8 cellular contexts compared by ENCODE assay signal in genomic region chr16:8863594-8864424, GRCh38. TPM values are rescaled to one million over a fixed set of nuclear protein-coding genes. Genes with fewer than 3 reads are reported as not detected.
A peak's percentile ranks its signal among the peaks of the same experiment; 100 is the strongest.
DNase-seq lines count a peak whose midpoint lies in the region; TF ChIP-seq lines count a peak whose summit lies in the region.

No MANE protein-coding gene starts in this region.

- no peak for DNase-seq in activated CD4-positive, alpha-beta T cell treated with anti-CD3 and anti-CD28 coated beads, Interleukin-2, amount 10 ng/mL, durations not matched to agents 7 days and 5 days
- DNase-seq in activated CD4-positive, alpha-beta T cell treated with anti-CD3 and anti-CD28 coated beads, Interleukin-2, amount 50 U/mL, for 1 hour, result no peak
- DNase-seq in activated CD4-positive, alpha-beta memory T cell treated with anti-CD3 and anti-CD28 coated beads for 36 hours, result no peak
- peak; percentile 81 for DNase-seq in inferior parietal cortex (ENCODE audit: extremely low spot score)
- peak; percentile 93 for DNase-seq in testis
- DNase-seq in stimulated activated CD4-positive, alpha-beta T cell treated with anti-CD3 and anti-CD28 coated beads, Interleukin-15, amount 100 ng/mL, for 24 hours, result no peak
- DNase-seq in 8988T, result no peak
- no peak for DNase-seq in activated CD4-positive, alpha-beta T cell treated with anti-CD3 and anti-CD28 coated beads for 4 hours

- peaks cover 32% of the 10 kb centered on the region for H3K36me3 Mint-ChIP-seq in activated CD4-positive, alpha-beta T cell treated with anti-CD3 and anti-CD28 coated beads, Interleukin-2, amount 10 ng/mL, durations not matched to agents 7 days and 5 days (ENCODE audit: low read depth)
- H3K36me3 Mint-ChIP-seq in activated CD4-positive, alpha-beta memory T cell treated with anti-CD3 and anti-CD28 coated beads for 36 hours, result peaks cover 11% of the 10 kb centered on the region

- POLR2A ChIA-PET in activated CD4-positive, alpha-beta T cell treated with anti-CD3 and anti-CD28 coated beads, Interleukin-2, amount 10 ng/mL, durations not matched to agents 7 days and 5 days (lab: Charles Lee), result no interaction called here
- POLR2A ChIA-PET in activated CD4-positive, alpha-beta memory T cell treated with anti-CD3 and anti-CD28 coated beads for 36 hours (lab: Charles Lee), result no interaction called here

- H3K4me3 ChIP-seq in testis, result no peak overlapping the region

- 78 to 88% methylated on average over 12 to 17 of the region's 17 CpGs for WGBS in testis, 2 donors

- H3K27ac Mint-ChIP-seq in activated CD4-positive, alpha-beta T cell treated with anti-CD3 and anti-CD28 coated beads, Interleukin-2, amount 10 ng/mL, durations not matched to agents 7 days and 5 days, result peak overlapping the region; percentile 6
- H3K27ac Mint-ChIP-seq in activated CD4-positive, alpha-beta memory T cell treated with anti-CD3 and anti-CD28 coated beads for 36 hours, result peak overlapping the region; percentile 8

- peaks cover 45% of the 10 kb centered on the region for H3K4me1 Mint-ChIP-seq in activated CD4-positive, alpha-beta T cell treated with anti-CD3 and anti-CD28 coated beads, Interleukin-2, amount 10 ng/mL, durations not matched to agents 7 days and 5 days
- H3K4me1 Mint-ChIP-seq in activated CD4-positive, alpha-beta memory T cell treated with anti-CD3 and anti-CD28 coated beads for 36 hours (ENCODE audit: low read depth), result peaks cover 28% of the 10 kb centered on the region

- no peaks in the 10 kb centered on the region for H3K9me3 Mint-ChIP-seq in activated CD4-positive, alpha-beta T cell treated with anti-CD3 and anti-CD28 coated beads, Interleukin-2, amount 10 ng/mL, durations not matched to agents 7 days and 5 days
- H3K9me3 Mint-ChIP-seq in activated CD4-positive, alpha-beta memory T cell treated with anti-CD3 and anti-CD28 coated beads for 36 hours, result no peaks in the 10 kb centered on the region

- no peak overlapping the region for H3K4me3 Mint-ChIP-seq in activated CD4-positive, alpha-beta T cell treated with anti-CD3 and anti-CD28 coated beads, Interleukin-2, amount 10 ng/mL, durations not matched to agents 7 days and 5 days
- no peak overlapping the region for H3K4me3 Mint-ChIP-seq in activated CD4-positive, alpha-beta memory T cell treated with anti-CD3 and anti-CD28 coated beads for 36 hours

- intact Hi-C loops in activated CD4-positive, alpha-beta memory T cell treated with anti-CD3 and anti-CD28 coated beads for 36 hours (cut with micrococcal nuclease), result no loop called here
- intact Hi-C loops in testis (cut with DNase I; ENCODE audit: low total_unique reads), result no loop called here

- H3K4me1 ChIP-seq in testis, result peaks cover 67% of the 10 kb centered on the region

- CTCF ChIA-PET in activated CD4-positive, alpha-beta T cell treated with anti-CD3 and anti-CD28 coated beads, Interleukin-2, amount 10 ng/mL, durations not matched to agents 7 days and 5 days (lab: Charles Lee), result interaction anchor here (1.2 to 1.7 kb wide), 2 partner anchors 10 to 12 kb away, joined by 3 to 6 read pairs; no protein-coding TSS in a partner anchor
- CTCF ChIA-PET in activated CD4-positive, alpha-beta memory T cell treated with anti-CD3 and anti-CD28 coated beads for 36 hours (lab: Charles Lee), result interaction anchor here (0.6 to 1.3 kb wide), 2 partner anchors 11 to 145 kb away, joined by 3 read pairs; no protein-coding TSS in a partner anchor

- H3K36me3 ChIP-seq in testis (ENCODE audit: low read depth, missing control alignments), result no peaks in the 10 kb centered on the region

- H3K27ac ChIP-seq in testis, result peak overlapping the region; percentile 21 to 32

- no peaks in the 10 kb centered on the region for H3K27me3 Mint-ChIP-seq in activated CD4-positive, alpha-beta T cell treated with anti-CD3 and anti-CD28 coated beads, Interleukin-2, amount 10 ng/mL, durations not matched to agents 7 days and 5 days
- no peaks in the 10 kb centered on the region for H3K27me3 Mint-ChIP-seq in activated CD4-positive, alpha-beta memory T cell treated with anti-CD3 and anti-CD28 coated beads for 36 hours

- no peaks in the 10 kb centered on the region for H3K9me3 ChIP-seq in testis

- no peak for TF ChIP-seq CTCF in testis (IDR thresholded peaks at IDR 0.05)

- no peaks in the 10 kb centered on the region for H3K27me3 ChIP-seq in testis

- TF ChIP-seq POLR2A in testis (IDR thresholded peaks at IDR 0.05), result no peak

RNA-seq across cellular contexts. Expression of gene CARHSP1, which starts 5.0 kb away (rescaled TPM):
- 100 to 1,000 TPM; 172 to 189 TPM for total RNA-seq in activated CD4-positive, alpha-beta T cell treated with anti-CD3 and anti-CD28 coated beads, Interleukin-2, amount 10 ng/mL, durations not matched to agents 7 days and 5 days
- 10 to 100 TPM; 64.9 to 73.1 TPM for total RNA-seq in activated CD4-positive, alpha-beta memory T cell treated with anti-CD3 and anti-CD28 coated beads for 36 hours
- total RNA-seq in testis, result 100 to 1,000 TPM; 241 to 437 TPM
- polyA plus RNA-seq in testis (ENCODE audit: insufficient read depth, low read depth, low replicate concordance), result 457 TPM

RNA-seq across cellular contexts. Expression of gene LITAFD, which starts 18.3 kb away (rescaled TPM):
- not detected for total RNA-seq in activated CD4-positive, alpha-beta T cell treated with anti-CD3 and anti-CD28 coated beads, Interleukin-2, amount 10 ng/mL, durations not matched to agents 7 days and 5 days
- total RNA-seq in activated CD4-positive, alpha-beta memory T cell treated with anti-CD3 and anti-CD28 coated beads for 36 hours, result not detected
- total RNA-seq in testis, result 1 to 10 TPM; 2.2 to 3.8 TPM
- polyA plus RNA-seq in testis (ENCODE audit: insufficient read depth, low read depth, low replicate concordance), result 10.5 TPM

Comparison
In these comparisons a context has a peak if more than half of its experiments do, and no peak if none do; other contexts are left out.
1. DNase-seq: peak in inferior parietal cortex (single experiment) and testis (single experiment); none in activated CD4-positive, alpha-beta T cell treated with anti-CD3 and anti-CD28 coated beads, Interleukin-2, amount 10 ng/mL, durations not matched to agents 7 days and 5 days (single experiment), activated CD4-positive, alpha-beta T cell treated with anti-CD3 and anti-CD28 coated beads, Interleukin-2, amount 50 U/mL, for 1 hour (single experiment), activated CD4-positive, alpha-beta memory T cell treated with anti-CD3 and anti-CD28 coated beads for 36 hours (single experiment), stimulated activated CD4-positive, alpha-beta T cell treated with anti-CD3 and anti-CD28 coated beads, Interleukin-15, amount 100 ng/mL, for 24 hours (single experiment), 8988T (single experiment) and activated CD4-positive, alpha-beta T cell treated with anti-CD3 and anti-CD28 coated beads for 4 hours (0 of 2).